Comparison of ENCODE assay signal across 20 cellular contexts in the genomic region with DNA sequence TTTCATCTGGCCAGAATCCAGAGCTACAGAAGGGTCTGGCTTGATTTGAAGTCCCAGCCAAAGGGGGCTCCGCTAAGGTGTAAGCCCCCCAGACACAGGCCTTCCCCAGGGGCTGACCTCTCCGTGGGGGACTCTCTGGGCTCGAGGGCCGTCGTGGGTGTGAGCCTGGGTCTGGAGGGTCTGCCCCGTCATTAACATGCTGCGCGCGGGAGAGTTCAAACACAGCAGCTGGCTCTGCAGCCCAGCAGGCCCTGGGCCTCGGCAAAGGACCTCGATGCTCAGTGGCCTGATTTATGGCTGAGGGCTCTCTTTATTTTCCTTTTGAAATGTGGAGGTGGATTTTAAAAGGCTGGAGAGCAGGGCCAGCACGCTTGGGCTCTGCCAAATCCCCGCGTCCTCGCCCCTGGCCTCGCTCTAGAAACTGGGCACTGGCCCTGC.
"Had no signal": no experiment of that assay in that cellular context is flagged by ENCODE, and none has a peak within 500 bp of the region (broad histone marks: within the 10 kb centered on the region; RNA-seq: fewer than 3 reads in every experiment).

No MANE protein-coding gene starts in this region.

- H3K4me1 ChIP-seq: body of pancreas, testis had no signal

- H3K27me3 Mint-ChIP-seq: activated T-helper 17 cell treated with anti-CD3 and anti-CD28 coated beads, Interleukin-2, amount 50 U/mL, for 72 hours; central memory CD8-positive, alpha-beta T cell; stimulated activated naive CD8-positive, alpha-beta T cell treated with anti-CD3 and anti-CD28 coated beads, Interleukin-15, amount 100 ng/mL, for 72 hours had no signal

- H3K27ac Mint-ChIP-seq: activated naive CD4-positive, alpha-beta T cell treated with anti-CD3 and anti-CD28 coated beads for 36 hours; activated T-helper 17 cell treated with anti-CD3 and anti-CD28 coated beads, Interleukin-2, amount 50 U/mL, for 72 hours; progenitor cell of endocrine pancreas had no signal

- H3K27ac ChIP-seq: body of pancreas, testis, upper lobe of left lung, VCaP had no signal

- H3K27me3 ChIP-seq: body of pancreas, spleen, testis, upper lobe of left lung had no signal

- H3K4me1 Mint-ChIP-seq: activated T-helper 17 cell treated with anti-CD3 and anti-CD28 coated beads, Interleukin-2, amount 50 U/mL, for 72 hours; stimulated activated naive CD8-positive, alpha-beta T cell treated with anti-CD3 and anti-CD28 coated beads, Interleukin-15, amount 100 ng/mL, for 72 hours had no signal

- DNase-seq: activated CD4-positive, alpha-beta T cell treated with anti-CD3 and anti-CD28 coated beads for 1 hour; activated CD4-positive, alpha-beta T cell treated with anti-CD3 and anti-CD28 coated beads, Interleukin-2, amount 50 U/mL, for 48 hours; activated naive CD4-positive, alpha-beta T cell treated with anti-CD3 and anti-CD28 coated beads for 36 hours; body of pancreas; cortex of kidney; effector CD8-positive, alpha-beta T cell; foreskin fibroblast; left colon; occipital lobe; spleen; stimulated activated naive CD8-positive, alpha-beta T cell treated with anti-CD3 and anti-CD28 coated beads, Interleukin-15, amount 100 ng/mL, for 72 hours; testis; upper lobe of left lung had no signal

- ATAC-seq: activated T-helper 17 cell treated with anti-CD3 and anti-CD28 coated beads, Interleukin-2, amount 50 U/mL, for 72 hours; body of pancreas; left colon; sciatic nerve; SK-N-SH treated with all-trans-retinoic acid at 6 μM for 48 hours; stimulated activated naive CD8-positive, alpha-beta T cell treated with anti-CD3 and anti-CD28 coated beads, Interleukin-15, amount 100 ng/mL, for 72 hours had no signal

- H3K36me3 ChIP-seq: upper lobe of left lung had no signal

- H3K9me3 Mint-ChIP-seq: activated naive CD4-positive, alpha-beta T cell treated with anti-CD3 and anti-CD28 coated beads for 36 hours; activated T-helper 17 cell treated with anti-CD3 and anti-CD28 coated beads, Interleukin-2, amount 50 U/mL, for 72 hours; central memory CD8-positive, alpha-beta T cell; stimulated activated naive CD8-positive, alpha-beta T cell treated with anti-CD3 and anti-CD28 coated beads, Interleukin-15, amount 100 ng/mL, for 72 hours had no signal

- H3K9me3 ChIP-seq: body of pancreas, spleen, testis, upper lobe of left lung had no signal

- H3K4me3 ChIP-seq: body of pancreas, lung, spleen, testis, upper lobe of left lung had no signal

- H3K4me3 Mint-ChIP-seq: activated naive CD4-positive, alpha-beta T cell treated with anti-CD3 and anti-CD28 coated beads for 36 hours; activated T-helper 17 cell treated with anti-CD3 and anti-CD28 coated beads, Interleukin-2, amount 50 U/mL, for 72 hours; central memory CD8-positive, alpha-beta T cell; stimulated activated naive CD8-positive, alpha-beta T cell treated with anti-CD3 and anti-CD28 coated beads, Interleukin-15, amount 100 ng/mL, for 72 hours had no signal
